In genomic region chr7:158623241-158623640, GRCh38 we compare ENCODE assay signal across 37 cellular contexts. TPM values are rescaled to one million over a fixed set of nuclear protein-coding genes. Genes with fewer than 3 reads are reported as not detected.
"Had no signal": no experiment of that assay in that cellular context is flagged by ENCODE, and none has a peak within 500 bp of the region (broad histone marks: within the 10 kb centered on the region; RNA-seq: fewer than 3 reads in every experiment).

No MANE protein-coding gene starts in this region.

- H3K27ac Mint-ChIP-seq: activated CD4-positive, alpha-beta memory T cell treated with anti-CD3 and anti-CD28 coated beads, Interleukin-2, amount 10 ng/mL, durations not matched to agents 7 days and 5 days; activated CD4-positive, alpha-beta T cell treated with anti-CD3 and anti-CD28 coated beads for 36 hours; activated CD4-positive, alpha-beta T cell treated with anti-CD3 and anti-CD28 coated beads, Interleukin-2, amount 10 ng/mL, durations not matched to agents 7 days and 5 days; activated CD8-positive, alpha-beta memory T cell treated with anti-CD3 and anti-CD28 coated beads, Interleukin-2, amount 10 ng/mL, durations not matched to agents 7 days and 5 days; activated CD8-positive, alpha-beta T cell treated with anti-CD3 and anti-CD28 coated beads, Interleukin-2, amount 10 ng/mL, durations not matched to agents 7 days and 5 days; activated naive CD4-positive, alpha-beta T cell treated with anti-CD3 and anti-CD28 coated beads, Interleukin-2, amount 10 ng/mL, durations not matched to agents 7 days and 5 days; activated naive CD4-positive, alpha-beta T cell treated with anti-CD3 and anti-CD28 coated beads, Interleukin-2, amount 50 U/mL, for 24 hours; activated naive CD8-positive, alpha-beta T cell; activated naive CD8-positive, alpha-beta T cell treated with anti-CD3 and anti-CD28 coated beads, Interleukin-2, amount 10 ng/mL, durations not matched to agents 7 days and 5 days; activated naive CD8-positive, alpha-beta T cell treated with anti-CD3 and anti-CD28 coated beads, Interleukin-2, amount 50 U/mL, for 24 hours; activated T-cell treated with anti-CD3 and anti-CD28 coated beads, Interleukin-2, amount 50 U/mL, for 24 hours; activated T-helper 2 cell treated with anti-CD3 and anti-CD28 coated beads, Interferon-gamma antibody, Interleukin-2, Interleukin-4, amounts not matched to agents 10 μg/mL and 5 μg/mL and 100 μg/mL, durations not matched to agents 14 hours and 24 hours and 36 hours; brain; T-helper 1 cell treated with Interleukin-12 subunit alpha and Interleukin-12 subunit beta and Interleukin-4 antibody, amounts not matched to agents 30 μg/mL and 1 μg/mL, for 36 hours; T-helper 2 cell treated with Interferon-gamma antibody and Interleukin-4, amounts not matched to agents 5 μg/mL and 100 μg/mL, for 36 hours had no signal

- H3K27me3 ChIP-seq: ascending aorta, cardiac muscle cell had no signal

- H3K9me3 ChIP-seq: ascending aorta had no signal

- H3K27me3 Mint-ChIP-seq: activated CD4-positive, alpha-beta memory T cell treated with anti-CD3 and anti-CD28 coated beads, Interleukin-2, amount 10 ng/mL, durations not matched to agents 7 days and 5 days; activated CD4-positive, alpha-beta T cell treated with anti-CD3 and anti-CD28 coated beads for 36 hours; activated CD4-positive, alpha-beta T cell treated with anti-CD3 and anti-CD28 coated beads, Interleukin-2, amount 10 ng/mL, durations not matched to agents 7 days and 5 days; activated CD8-positive, alpha-beta memory T cell treated with anti-CD3 and anti-CD28 coated beads, Interleukin-2, amount 10 ng/mL, durations not matched to agents 7 days and 5 days; activated naive CD4-positive, alpha-beta T cell treated with anti-CD3 and anti-CD28 coated beads, Interleukin-2, amount 10 ng/mL, durations not matched to agents 7 days and 5 days; activated naive CD4-positive, alpha-beta T cell treated with anti-CD3 and anti-CD28 coated beads, Interleukin-2, amount 50 U/mL, for 24 hours; activated naive CD8-positive, alpha-beta T cell; activated naive CD8-positive, alpha-beta T cell treated with anti-CD3 and anti-CD28 coated beads, Interleukin-2, amount 10 ng/mL, durations not matched to agents 7 days and 5 days; activated naive CD8-positive, alpha-beta T cell treated with anti-CD3 and anti-CD28 coated beads, Interleukin-2, amount 50 U/mL, for 24 hours; activated T-cell treated with anti-CD3 and anti-CD28 coated beads, Interleukin-2, amount 50 U/mL, for 24 hours; brain; central memory CD8-positive, alpha-beta T cell had no signal

- H3K27ac ChIP-seq: ascending aorta, cardiac muscle cell, VCaP had no signal

- H3K4me1 ChIP-seq: ascending aorta had no signal

- H3K9me3 Mint-ChIP-seq: activated CD4-positive, alpha-beta memory T cell treated with anti-CD3 and anti-CD28 coated beads, Interleukin-2, amount 10 ng/mL, durations not matched to agents 7 days and 5 days; activated CD4-positive, alpha-beta T cell treated with anti-CD3 and anti-CD28 coated beads, Interleukin-2, amount 10 ng/mL, durations not matched to agents 7 days and 5 days; activated naive CD4-positive, alpha-beta T cell treated with anti-CD3 and anti-CD28 coated beads, Interleukin-2, amount 10 ng/mL, durations not matched to agents 7 days and 5 days; activated naive CD4-positive, alpha-beta T cell treated with anti-CD3 and anti-CD28 coated beads, Interleukin-2, amount 50 U/mL, for 24 hours; activated naive CD8-positive, alpha-beta T cell treated with anti-CD3 and anti-CD28 coated beads, Interleukin-2, amount 10 ng/mL, durations not matched to agents 7 days and 5 days; activated naive CD8-positive, alpha-beta T cell treated with anti-CD3 and anti-CD28 coated beads, Interleukin-2, amount 50 U/mL, for 24 hours; activated T-cell treated with anti-CD3 and anti-CD28 coated beads, Interleukin-2, amount 50 U/mL, for 24 hours; activated T-helper 2 cell treated with anti-CD3 and anti-CD28 coated beads, Interferon-gamma antibody, Interleukin-2, Interleukin-4, amounts not matched to agents 10 μg/mL and 5 μg/mL and 100 μg/mL, durations not matched to agents 14 hours and 24 hours and 36 hours; brain; central memory CD8-positive, alpha-beta T cell; T-helper 1 cell treated with Interleukin-12 subunit alpha and Interleukin-12 subunit beta and Interleukin-4 antibody, amounts not matched to agents 30 μg/mL and 1 μg/mL, for 36 hours; T-helper 2 cell treated with Interferon-gamma antibody and Interleukin-4, amounts not matched to agents 5 μg/mL and 100 μg/mL, for 36 hours had no signal

- H3K4me1 Mint-ChIP-seq: activated CD4-positive, alpha-beta T cell treated with anti-CD3 and anti-CD28 coated beads for 36 hours; activated CD4-positive, alpha-beta T cell treated with anti-CD3 and anti-CD28 coated beads, Interleukin-2, amount 10 ng/mL, durations not matched to agents 7 days and 5 days; activated naive CD4-positive, alpha-beta T cell treated with anti-CD3 and anti-CD28 coated beads, Interleukin-2, amount 10 ng/mL, durations not matched to agents 7 days and 5 days; activated naive CD4-positive, alpha-beta T cell treated with anti-CD3 and anti-CD28 coated beads, Interleukin-2, amount 50 U/mL, for 24 hours; activated naive CD8-positive, alpha-beta T cell treated with anti-CD3 and anti-CD28 coated beads, Interleukin-2, amount 10 ng/mL, durations not matched to agents 7 days and 5 days; activated naive CD8-positive, alpha-beta T cell treated with anti-CD3 and anti-CD28 coated beads, Interleukin-2, amount 50 U/mL, for 24 hours; brain; central memory CD8-positive, alpha-beta T cell had no signal

- ATAC-seq: activated CD4-positive, alpha-beta T cell treated with anti-CD3 and anti-CD28 coated beads for 36 hours; activated CD4-positive, CD25-positive, alpha-beta regulatory T cell treated with anti-CD3 and anti-CD28 coated beads, Interleukin-2, amount 50 U/mL, for 24 hours; activated CD8-positive, alpha-beta memory T cell treated with anti-CD3 and anti-CD28 coated beads, Interleukin-2, amount 10 ng/mL, durations not matched to agents 7 days and 5 days; activated CD8-positive, alpha-beta T cell treated with anti-CD3 and anti-CD28 coated beads, Interleukin-2, amount 10 ng/mL, durations not matched to agents 7 days and 5 days; activated naive CD8-positive, alpha-beta T cell treated with anti-CD3 and anti-CD28 coated beads, Interleukin-2, amount 50 U/mL, for 24 hours had no signal

- DNase-seq: activated CD4-positive, alpha-beta memory T cell treated with anti-CD3 and anti-CD28 coated beads, Interleukin-2, amount 10 ng/mL, durations not matched to agents 7 days and 5 days; activated CD4-positive, alpha-beta T cell treated with anti-CD3 and anti-CD28 coated beads for 1 hour; activated CD4-positive, alpha-beta T cell treated with anti-CD3 and anti-CD28 coated beads for 36 hours; activated CD4-positive, alpha-beta T cell treated with anti-CD3 and anti-CD28 coated beads for 48 hours; activated CD4-positive, alpha-beta T cell treated with anti-CD3 and anti-CD28 coated beads, Interleukin-2, amount 10 ng/mL, durations not matched to agents 7 days and 5 days; activated CD4-positive, alpha-beta T cell treated with anti-CD3 and anti-CD28 coated beads, Interleukin-2, amount 50 U/mL, for 48 hours; activated CD4-positive, CD25-positive, alpha-beta regulatory T cell; activated CD8-positive, alpha-beta memory T cell treated with anti-CD3 and anti-CD28 coated beads for 24 hours; activated CD8-positive, alpha-beta memory T cell treated with anti-CD3 and anti-CD28 coated beads, Interleukin-2, amount 10 ng/mL, durations not matched to agents 7 days and 5 days; activated CD8-positive, alpha-beta memory T cell treated with anti-CD3 and anti-CD28 coated beads, Interleukin-2, amount 50 U/mL, for 48 hours; activated CD8-positive, alpha-beta T cell treated with anti-CD3 and anti-CD28 coated beads, Interleukin-2, amount 10 ng/mL, durations not matched to agents 7 days and 5 days; activated effector memory CD4-positive, alpha-beta T cell treated with Interleukin-2 at 50 U/mL for 16 hours; activated gamma-delta T cell; activated naive CD4-positive, alpha-beta T cell treated with anti-CD3 and anti-CD28 coated beads, Interleukin-2, amount 10 ng/mL, durations not matched to agents 7 days and 5 days; activated naive CD4-positive, alpha-beta T cell treated with Interleukin-2 at 50 U/mL for 16 hours; activated naive CD8-positive, alpha-beta T cell treated with anti-CD3 and anti-CD28 coated beads, Interleukin-2, amount 10 ng/mL, durations not matched to agents 7 days and 5 days; activated naive CD8-positive, alpha-beta T cell treated with anti-CD3 and anti-CD28 coated beads, Interleukin-2, amount 50 U/mL, for 24 hours; activated T-cell treated with anti-CD3 and anti-CD28 coated beads, Interleukin-2, amount 50 U/mL, for 24 hours; activated T-cell treated with anti-CD3 and anti-CD28 coated beads, Interleukin-2, amount 50 U/mL, for 48 hours; amygdala; anterior cingulate cortex; caudate nucleus; cerebellar nuclear complex; T-helper 1 cell; T-helper 2 cell; T-helper 9 cell had no signal

- H3K4me3 Mint-ChIP-seq: activated CD4-positive, alpha-beta memory T cell treated with anti-CD3 and anti-CD28 coated beads, Interleukin-2, amount 10 ng/mL, durations not matched to agents 7 days and 5 days; activated CD4-positive, alpha-beta T cell treated with anti-CD3 and anti-CD28 coated beads for 36 hours; activated CD4-positive, alpha-beta T cell treated with anti-CD3 and anti-CD28 coated beads, Interleukin-2, amount 10 ng/mL, durations not matched to agents 7 days and 5 days; activated CD8-positive, alpha-beta memory T cell treated with anti-CD3 and anti-CD28 coated beads, Interleukin-2, amount 10 ng/mL, durations not matched to agents 7 days and 5 days; activated CD8-positive, alpha-beta T cell treated with anti-CD3 and anti-CD28 coated beads, Interleukin-2, amount 10 ng/mL, durations not matched to agents 7 days and 5 days; activated naive CD4-positive, alpha-beta T cell treated with anti-CD3 and anti-CD28 coated beads, Interleukin-2, amount 10 ng/mL, durations not matched to agents 7 days and 5 days; activated naive CD4-positive, alpha-beta T cell treated with anti-CD3 and anti-CD28 coated beads, Interleukin-2, amount 50 U/mL, for 24 hours; activated naive CD8-positive, alpha-beta T cell; activated naive CD8-positive, alpha-beta T cell treated with anti-CD3 and anti-CD28 coated beads, Interleukin-2, amount 10 ng/mL, durations not matched to agents 7 days and 5 days; activated naive CD8-positive, alpha-beta T cell treated with anti-CD3 and anti-CD28 coated beads, Interleukin-2, amount 50 U/mL, for 24 hours; activated T-cell treated with anti-CD3 and anti-CD28 coated beads, Interleukin-2, amount 50 U/mL, for 24 hours; brain; central memory CD8-positive, alpha-beta T cell; T-helper 1 cell treated with Interleukin-12 subunit alpha and Interleukin-12 subunit beta and Interleukin-4 antibody, amounts not matched to agents 30 μg/mL and 1 μg/mL, for 36 hours; T-helper 2 cell treated with Interferon-gamma antibody and Interleukin-4, amounts not matched to agents 5 μg/mL and 100 μg/mL, for 36 hours had no signal

RNA-seq across cellular contexts. Expression of gene PTPRN2, which starts 35.6 kb away (rescaled TPM):
- total RNA-seq: cardiac muscle cell had no signal
